Comparison of ENCODE assay signal across 26 cellular contexts in the genomic region with DNA sequence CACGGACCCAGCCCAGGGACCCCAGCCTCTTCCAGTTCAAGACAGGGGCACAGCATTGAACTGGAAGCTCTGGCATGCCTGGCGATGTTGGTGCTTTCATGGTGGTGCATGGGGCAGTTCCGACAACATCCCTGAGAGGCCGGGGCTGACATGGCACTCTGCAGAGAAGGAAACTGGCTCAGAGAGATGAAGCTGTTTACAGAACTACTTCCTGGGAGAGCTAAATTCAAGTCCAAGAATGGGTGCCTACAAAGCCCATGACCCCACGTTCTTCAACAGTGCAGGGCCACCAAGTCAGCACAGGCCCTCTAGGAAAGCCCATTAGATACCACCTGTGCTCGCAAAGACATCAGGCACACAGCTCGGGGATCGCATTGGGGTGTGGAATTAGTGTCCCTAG.
DNase-seq lines count a peak whose midpoint lies in the region; FAIRE-seq and TF ChIP-seq lines count a peak whose summit lies in the region.
"Had no signal": no experiment of that assay in that cellular context is flagged by ENCODE, and none has a peak within 500 bp of the region (broad histone marks: within the 10 kb centered on the region; RNA-seq: fewer than 3 reads in every experiment).

No MANE protein-coding gene starts in this region.

- no peak for FAIRE-seq in urothelium cell line (lab: Jason Lieb, UNC)
- FAIRE-seq: A204.1, GM12878, GM12892, GM18507 had no signal

- peaks cover 53% of the 10 kb centered on the region for H3K4me1 ChIP-seq in BLaER1
- peaks cover 6 to 49% (median 33%) of the 10 kb centered on the region in 10 experiments; a peak in 19 of 20 replicates for H3K4me1 ChIP-seq in BLaER1 treated with 17β-estradiol and CSF1 and Interleukin-3, amounts not matched to agents 10 nM and 100 nM
- H3K4me1 ChIP-seq: BE2C had no signal

- H3K27me3 ChIP-seq in BLaER1 = no peaks in the 10 kb centered on the region
- H3K27me3 ChIP-seq in BLaER1 treated with 17β-estradiol and CSF1 and Interleukin-3, amounts not matched to agents 10 nM and 100 nM = no peaks in the 10 kb centered on the region
- H3K27me3 ChIP-seq: BE2C had no signal

- H3K36me3 ChIP-seq in BLaER1 = no peaks in the 10 kb centered on the region
- H3K36me3 ChIP-seq in BLaER1 treated with 17β-estradiol and CSF1 and Interleukin-3, amounts not matched to agents 10 nM and 100 nM = no peaks in the 10 kb centered on the region
- H3K36me3 ChIP-seq: BE2C had no signal

- TF ChIP-seq CTCF in osteocyte (IDR thresholded peaks at IDR 0.05) = no peak

- H3K4me3 Mint-ChIP-seq in osteocyte (ENCODE audit: unreplicated experiment) = no peak overlapping the region
- no peak overlapping the region for H3K4me3 Mint-ChIP-seq in activated CD4-positive, alpha-beta T cell treated with anti-CD3 and anti-CD28 coated beads, Interleukin-2, amount 10 ng/mL, durations not matched to agents 7 days and 5 days
- H3K4me3 Mint-ChIP-seq: CD14-positive monocyte; CD4-positive, alpha-beta memory T cell; CD4-positive, CD25-positive, alpha-beta regulatory T cell; CD8-positive, alpha-beta memory T cell had no signal

- no peaks in the 10 kb centered on the region for H3K4me1 Mint-ChIP-seq in osteocyte (ENCODE audit: unreplicated experiment)
- no peaks in the 10 kb centered on the region for H3K4me1 Mint-ChIP-seq in activated CD4-positive, alpha-beta T cell treated with anti-CD3 and anti-CD28 coated beads, Interleukin-2, amount 10 ng/mL, durations not matched to agents 7 days and 5 days
- H3K4me1 Mint-ChIP-seq: CD14-positive monocyte; CD4-positive, alpha-beta memory T cell; CD4-positive, CD25-positive, alpha-beta regulatory T cell; CD8-positive, alpha-beta memory T cell had no signal

- H3K4me2 ChIP-seq in BLaER1 = peak overlapping the region; percentile 65; the same call in 1 of the 2 replicates
- peak overlapping the region in 7 of 11 experiments; percentile 59 to 89 (median 74); a peak in 11 of 22 replicates for H3K4me2 ChIP-seq in BLaER1 treated with 17β-estradiol and CSF1 and Interleukin-3, amounts not matched to agents 10 nM and 100 nM

- no peak overlapping the region for H3K9ac ChIP-seq in BLaER1
- no peak overlapping the region for H3K9ac ChIP-seq in BLaER1 treated with 17β-estradiol and CSF1 and Interleukin-3, amounts not matched to agents 10 nM and 100 nM

- DNase-seq in osteocyte (ENCODE audit: extremely low spot score, unreplicated experiment) (peak; percentile 65), urothelium cell line (ENCODE audit: low spot score) (no peak), GOT3 (lab: John Stamatoyannopoulos, UW) (no peak)
- DNase-seq in activated CD4-positive, alpha-beta T cell treated with anti-CD3 and anti-CD28 coated beads, Interleukin-2, amount 10 ng/mL, durations not matched to agents 7 days and 5 days = no peak
- DNase-seq: 8988T; ACHN; BE2C; C1 segment of cervical spinal cord; CD4-positive, alpha-beta memory T cell; CD4-positive, CD25-positive, alpha-beta regulatory T cell; CD8-positive, alpha-beta memory T cell; COR-L47; DMS 273 treated with DMSO at 0.1 percent for 48 hours; DMS153; DMS53; DMS79; DND-41; EL; GDM1 had no signal

- no peaks in the 10 kb centered on the region for H3K27me3 Mint-ChIP-seq in osteocyte (ENCODE audit: unreplicated experiment)
- no peaks in the 10 kb centered on the region for H3K27me3 Mint-ChIP-seq in activated CD4-positive, alpha-beta T cell treated with anti-CD3 and anti-CD28 coated beads, Interleukin-2, amount 10 ng/mL, durations not matched to agents 7 days and 5 days
- H3K27me3 Mint-ChIP-seq: CD4-positive, alpha-beta memory T cell; CD4-positive, CD25-positive, alpha-beta regulatory T cell; CD8-positive, alpha-beta memory T cell had no signal

- CTCF ChIA-PET in activated CD4-positive, alpha-beta T cell treated with anti-CD3 and anti-CD28 coated beads, Interleukin-2, amount 10 ng/mL, durations not matched to agents 7 days and 5 days (lab: Charles Lee) = no interaction called here

- H3K9me3 Mint-ChIP-seq in osteocyte (ENCODE audit: unreplicated experiment) = peaks cover 25% of the 10 kb centered on the region
- H3K9me3 Mint-ChIP-seq in activated CD4-positive, alpha-beta T cell treated with anti-CD3 and anti-CD28 coated beads, Interleukin-2, amount 10 ng/mL, durations not matched to agents 7 days and 5 days = no peaks in the 10 kb centered on the region

- no peaks in the 10 kb centered on the region for H4K20me1 ChIP-seq in BLaER1
- H4K20me1 ChIP-seq in BLaER1 treated with 17β-estradiol and CSF1 and Interleukin-3, amounts not matched to agents 10 nM and 100 nM = no peaks in the 10 kb centered on the region

- H3K36me3 Mint-ChIP-seq in osteocyte (ENCODE audit: unreplicated experiment) = no peaks in the 10 kb centered on the region
- no peaks in the 10 kb centered on the region for H3K36me3 Mint-ChIP-seq in activated CD4-positive, alpha-beta T cell treated with anti-CD3 and anti-CD28 coated beads, Interleukin-2, amount 10 ng/mL, durations not matched to agents 7 days and 5 days (ENCODE audit: low read depth)
- H3K36me3 Mint-ChIP-seq: CD14-positive monocyte; CD4-positive, alpha-beta memory T cell; CD4-positive, CD25-positive, alpha-beta regulatory T cell; CD8-positive, alpha-beta memory T cell had no signal

- no peak overlapping the region; the same call in 1 of the 2 replicates for H3K27ac ChIP-seq in BLaER1
- no peak overlapping the region for H3K27ac ChIP-seq in BLaER1 treated with 17β-estradiol and CSF1 and Interleukin-3, amounts not matched to agents 10 nM and 100 nM

- no peaks in the 10 kb centered on the region for H3K9me3 ChIP-seq in BLaER1
- H3K9me3 ChIP-seq in BLaER1 treated with 17β-estradiol and CSF1 and Interleukin-3, amounts not matched to agents 10 nM and 100 nM (replicated peaks in 1 of 11) = no peaks in the 10 kb centered on the region
- H3K9me3 ChIP-seq: BE2C had no signal

- POLR2A ChIA-PET in activated CD4-positive, alpha-beta T cell treated with anti-CD3 and anti-CD28 coated beads, Interleukin-2, amount 10 ng/mL, durations not matched to agents 7 days and 5 days (lab: Charles Lee) = no interaction called here

- no peak overlapping the region for H3K4me3 ChIP-seq in BLaER1
- no peak overlapping the region for H3K4me3 ChIP-seq in BLaER1 treated with 17β-estradiol and CSF1 and Interleukin-3, amounts not matched to agents 10 nM and 100 nM
- H3K4me3 ChIP-seq: GM12878 had no signal

- no peak overlapping the region for H3K27ac Mint-ChIP-seq in osteocyte (ENCODE audit: unreplicated experiment)
- no peak overlapping the region for H3K27ac Mint-ChIP-seq in activated CD4-positive, alpha-beta T cell treated with anti-CD3 and anti-CD28 coated beads, Interleukin-2, amount 10 ng/mL, durations not matched to agents 7 days and 5 days
- H3K27ac Mint-ChIP-seq: CD14-positive monocyte; CD4-positive, alpha-beta memory T cell; CD4-positive, CD25-positive, alpha-beta regulatory T cell; CD8-positive, alpha-beta memory T cell had no signal
